Comparison of ENCODE assay signal across 32 cellular contexts in the genomic region with DNA sequence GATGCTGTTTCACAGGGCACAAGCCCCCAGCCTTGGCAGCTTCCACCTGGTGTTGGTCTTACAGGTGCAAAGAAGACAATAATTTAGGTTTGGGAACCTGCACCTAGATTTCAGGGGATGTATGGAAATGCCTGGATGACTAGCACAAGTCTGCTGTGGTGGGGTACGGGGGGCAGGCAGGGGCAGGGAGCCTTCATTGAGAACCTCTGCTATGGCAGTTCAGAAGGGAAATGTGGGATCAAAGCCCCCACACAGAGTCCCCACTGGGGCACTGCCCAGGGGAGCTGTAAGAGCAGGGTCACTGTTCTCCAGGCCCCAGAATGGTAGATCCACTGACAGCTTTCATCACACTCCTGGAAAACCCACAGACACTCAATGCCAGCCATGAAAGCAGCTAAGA.
"Had no signal": no experiment of that assay in that cellular context is flagged by ENCODE, and none has a peak within 500 bp of the region (broad histone marks: within the 10 kb centered on the region; RNA-seq: fewer than 3 reads in every experiment).

No MANE protein-coding gene starts in this region.

- H3K36me3 ChIP-seq: adrenal gland, ascending aorta, brain microvascular endothelial cell, breast epithelium, cardiac muscle cell had no signal

- H3K4me3 ChIP-seq: adrenal gland, ascending aorta, body of pancreas, breast epithelium, cardiac muscle cell had no signal

- H3K27me3 ChIP-seq: adrenal gland, ascending aorta, body of pancreas, brain microvascular endothelial cell, breast epithelium, cardiac muscle cell had no signal

- ATAC-seq: activated naive CD4-positive, alpha-beta T cell treated with anti-CD3 and anti-CD28 coated beads, Interleukin-2, amount 50 U/mL, for 72 hours; activated naive CD8-positive, alpha-beta T cell treated with anti-CD3 and anti-CD28 coated beads, Interleukin-2, amount 50 U/mL, for 24 hours; activated T-cell treated with anti-CD3 and anti-CD28 coated beads, Interleukin-2, amount 50 U/mL, for 4 hours; activated T-cell treated with anti-CD3 and anti-CD28 coated beads, Interleukin-2, amount 50 U/mL, for 72 hours; activated T-helper 17 cell treated with anti-CD3 and anti-CD28 coated beads, Interleukin-2, amount 50 U/mL, for 72 hours; body of pancreas had no signal

- H3K9me3 ChIP-seq: adrenal gland, ascending aorta, body of pancreas, breast epithelium had no signal

- H3K4me1 ChIP-seq: adrenal gland, ascending aorta, body of pancreas, breast epithelium had no signal

- DNase-seq: activated effector memory CD4-positive, alpha-beta T cell treated with anti-CD3 and anti-CD28 coated beads, Interleukin-2, amount 50 U/mL, for 16 hours; activated effector memory CD4-positive, alpha-beta T cell treated with Interleukin-2 at 50 U/mL for 16 hours; activated gamma-delta T cell; activated gamma-delta T cell treated with Interleukin-2 at 50 U/mL for 16 hours; activated naive CD4-positive, alpha-beta T cell; activated naive CD4-positive, alpha-beta T cell treated with anti-CD3 and anti-CD28 coated beads for 36 hours; activated naive CD4-positive, alpha-beta T cell treated with anti-CD3 and anti-CD28 coated beads, Interleukin-2, amount 10 ng/mL, durations not matched to agents 7 days and 5 days; activated naive CD4-positive, alpha-beta T cell treated with anti-CD3 and anti-CD28 coated beads, Interleukin-2, amount 50 U/mL, for 16 hours; activated naive CD4-positive, alpha-beta T cell treated with Interleukin-2 at 50 U/mL for 16 hours; activated naive CD8-positive, alpha-beta T cell treated with anti-CD3 and anti-CD28 coated beads for 36 hours; activated naive CD8-positive, alpha-beta T cell treated with anti-CD3 and anti-CD28 coated beads, Interleukin-2, amount 10 ng/mL, durations not matched to agents 7 days and 5 days; activated naive CD8-positive, alpha-beta T cell treated with anti-CD3 and anti-CD28 coated beads, Interleukin-2, amount 50 U/mL, for 24 hours; activated T-cell treated with anti-CD3 and anti-CD28 coated beads, Interleukin-2, amount 50 U/mL, for 24 hours; activated T-cell treated with anti-CD3 and anti-CD28 coated beads, Interleukin-2, amount 50 U/mL, for 4 hours; activated T-cell treated with anti-CD3 and anti-CD28 coated beads, Interleukin-2, amount 50 U/mL, for 48 hours; activated T-cell treated with anti-CD3 and anti-CD28 coated beads, Interleukin-2, amount 50 U/mL, for 72 hours; adrenal gland; amniotic stem cell; amygdala; aorta; body of pancreas; caudate nucleus; central memory CD4-positive, alpha-beta T cell; cerebellar nuclear complex had no signal

- FAIRE-seq: astrocyte, bronchial epithelial cell had no signal

- H3K27ac ChIP-seq: adrenal gland, ascending aorta, body of pancreas, brain microvascular endothelial cell, breast epithelium, cardiac muscle cell had no signal
